Comparison of ENCODE assay signal across 16 cellular contexts in the genomic region with DNA sequence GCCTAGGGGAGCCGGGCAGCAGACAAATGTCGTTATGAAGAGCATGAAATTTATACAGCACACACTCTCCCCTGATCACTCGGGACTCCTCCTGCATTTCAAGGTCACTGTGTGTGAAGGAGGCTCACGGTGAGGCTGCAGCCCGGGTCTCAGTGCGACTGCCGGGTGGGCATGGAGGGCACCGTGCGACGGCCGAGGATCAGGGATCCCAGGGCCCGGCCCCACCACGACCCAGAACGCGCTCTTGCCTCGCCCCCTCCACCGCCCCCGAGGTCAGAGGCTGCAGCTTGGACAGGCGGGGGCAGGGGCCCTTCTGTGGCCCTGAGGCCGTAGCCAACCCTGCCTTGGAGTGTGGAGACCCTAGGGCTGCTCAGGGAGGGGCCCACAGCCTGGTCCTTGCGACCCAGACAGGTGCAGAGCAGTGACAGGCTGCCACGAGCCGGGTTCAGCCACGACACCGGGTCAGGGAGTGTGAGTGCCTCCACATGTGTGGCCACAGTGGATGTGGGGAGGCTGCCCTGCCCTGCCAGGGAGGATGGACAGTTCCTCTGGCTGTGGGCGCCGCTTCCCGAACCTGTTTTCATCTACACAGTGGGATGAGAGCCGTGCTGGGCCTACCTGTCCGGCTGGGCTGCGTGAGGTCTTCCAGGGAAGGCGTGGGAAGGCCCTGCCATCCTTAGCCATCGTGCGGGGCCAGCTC.
DNase-seq lines count a peak whose midpoint lies in the region; ATAC-seq and TF ChIP-seq lines count a peak whose summit lies in the region.
"Had no signal": no experiment of that assay in that cellular context is flagged by ENCODE, and none has a peak within 500 bp of the region (broad histone marks: within the 10 kb centered on the region; RNA-seq: fewer than 3 reads in every experiment).

No MANE protein-coding gene starts in this region.

- H3K36me3 ChIP-seq in right atrium auricular region: no peaks in the 10 kb centered on the region
- no peaks in the 10 kb centered on the region for H3K36me3 ChIP-seq in RWPE2 (ENCODE audit: low read depth)
- no peaks in the 10 kb centered on the region for H3K36me3 ChIP-seq in lower lobe of right lung
- H3K36me3 ChIP-seq in upper lobe of right lung: no peaks in the 10 kb centered on the region
- H3K36me3 ChIP-seq in tibial nerve: no peaks in the 10 kb centered on the region

- H3K4me3 ChIP-seq in right atrium auricular region (no peak overlapping the region), RWPE2 (ENCODE audit: severe bottlenecking) (no peak overlapping the region), lower lobe of right lung (no peak overlapping the region), upper lobe of right lung (no peak overlapping the region), tibial nerve (no peak overlapping the region)

- H3K9me3 ChIP-seq in right atrium auricular region: no peaks in the 10 kb centered on the region
- no peaks in the 10 kb centered on the region for H3K9me3 ChIP-seq in RWPE2 (ENCODE audit: severe bottlenecking)
- H3K9me3 ChIP-seq in lower lobe of right lung: no peaks in the 10 kb centered on the region
- H3K9me3 ChIP-seq in upper lobe of right lung: no peaks in the 10 kb centered on the region
- H3K9me3 ChIP-seq in tibial nerve: no peaks in the 10 kb centered on the region

- TF ChIP-seq POLR2A in tibial nerve (IDR thresholded peaks at IDR 0.05): no peak

- no peaks in the 10 kb centered on the region for H3K4me1 ChIP-seq in right atrium auricular region
- no peaks in the 10 kb centered on the region for H3K4me1 ChIP-seq in RWPE2 (ENCODE audit: insufficient read depth, poor library complexity, severe bottlenecking)
- H3K4me1 ChIP-seq in lower lobe of right lung: no peaks in the 10 kb centered on the region
- H3K4me1 ChIP-seq in upper lobe of right lung: no peaks in the 10 kb centered on the region
- H3K4me1 ChIP-seq in tibial nerve: no peaks in the 10 kb centered on the region

- TF ChIP-seq EP300 in tibial nerve (IDR thresholded peaks at IDR 0.05): no peak

- intact Hi-C loops in left ventricle myocardium superior (cut with micrococcal nuclease) (no loop called here), lower lobe of right lung (cut with DNase I) (no loop called here), upper lobe of right lung (cut with DNase I) (no loop called here)

- ATAC-seq in left ventricle myocardium superior: no peak
- ATAC-seq in RWPE2 (ENCODE audit: low read depth): no peak
- ATAC-seq in lower lobe of right lung: no peak
- ATAC-seq in upper lobe of right lung: no peak

- no peaks in the 10 kb centered on the region for H3K27me3 ChIP-seq in right atrium auricular region
- H3K27me3 ChIP-seq in RWPE2 (ENCODE audit: insufficient read depth, poor library complexity, severe bottlenecking): peaks cover 46% of the 10 kb centered on the region
- H3K27me3 ChIP-seq in lower lobe of right lung (ENCODE audit: low read depth): peaks cover 35% of the 10 kb centered on the region
- peaks cover 39% of the 10 kb centered on the region for H3K27me3 ChIP-seq in upper lobe of right lung
- peaks cover 0 to 35% of the 10 kb centered on the region in 2 donors for H3K27me3 ChIP-seq in tibial nerve

- TF ChIP-seq CTCF in right atrium auricular region (IDR thresholded peaks at IDR 0.05) (no peak), RWPE2 (IDR thresholded peaks at IDR 0.05; ENCODE audit: poor library complexity, severe bottlenecking) (no peak), lower lobe of right lung (IDR thresholded peaks at IDR 0.05) (no peak), upper lobe of right lung (IDR thresholded peaks at IDR 0.05) (no peak), tibial nerve (IDR thresholded peaks at IDR 0.05) (no peak)

- H3K27ac ChIP-seq in right atrium auricular region (no peak overlapping the region), RWPE2 (ENCODE audit: poor library complexity, severe bottlenecking) (no peak overlapping the region), lower lobe of right lung (no peak overlapping the region), upper lobe of right lung (no peak overlapping the region), tibial nerve (no peak overlapping the region)

- peak; percentile 21 for DNase-seq in left ventricle myocardium superior
- no peak for DNase-seq in right atrium auricular region (ENCODE audit: low spot score)
- DNase-seq in RWPE2 (ENCODE audit: low spot score): peak; percentile 52
- DNase-seq in lower lobe of right lung: peak; percentile 37
- DNase-seq in upper lobe of right lung: peak; percentile 62
- no peak for DNase-seq in kidney tubule cell (ENCODE audit: low spot score)
- no peak for DNase-seq in tibial nerve (ENCODE audit: low spot score in 2 of 2)
- DNase-seq: ACHN; AML-193; CD4-positive, alpha-beta T cell; DMS53; HFFc6; KG1; NCI-H1436; NCI-H2029 treated with DMSO at 0.1 percent for 48 hours; NCI-H524 treated with DMSO at 0.1 percent for 48 hours had no signal

- WGBS in tibial nerve, 2 donors: 70 to 76% methylated on average over 12 to 34 of the region's 34 CpGs

Comparison
In these comparisons a context has a peak if more than half of its experiments do, and no peak if none do; other contexts are left out.
1. DNase-seq: peak in left ventricle myocardium superior (single experiment), RWPE2 (single experiment), lower lobe of right lung (single experiment) and upper lobe of right lung (single experiment); none in right atrium auricular region (single experiment), kidney tubule cell (single experiment) and tibial nerve (0 of 2).